10 cellular contexts compared by ENCODE assay signal in genomic region chr7:87318741-87319140, GRCh38. TPM values are rescaled to one million over a fixed set of nuclear protein-coding genes. Genes with fewer than 3 reads are reported as not detected.
DNase-seq lines count a peak whose midpoint lies in the region; ATAC-seq and TF ChIP-seq lines count a peak whose summit lies in the region.
"Had no signal": no experiment of that assay in that cellular context is flagged by ENCODE, and none has a peak within 500 bp of the region (broad histone marks: within the 10 kb centered on the region; RNA-seq: fewer than 3 reads in every experiment).

No MANE protein-coding gene starts in this region.

- H3K9me3 ChIP-seq in MM.1S (replicated peaks; ENCODE audit: insufficient read depth, low read length) (no peaks in the 10 kb centered on the region), sigmoid colon (peaks cover 0 to 3% (median 0%) of the 10 kb centered on the region in 4 donors), uterus (no peaks in the 10 kb centered on the region)

- H3K27ac ChIP-seq in MM.1S (ENCODE audit: low read length) (peak overlapping the region; percentile 81; the same call in 1 of the 2 replicates), sigmoid colon (no peak overlapping the region), uterus (no peak overlapping the region)
- H3K27ac ChIP-seq: stomach had no signal

- peak in 1 of 2 donors; percentile 10 for ATAC-seq in naive thymus-derived CD8-positive, alpha-beta T cell
- ATAC-seq in GM18520 (IDR thresholded peaks at IDR 0.05; ENCODE audit: unreplicated experiment): no peak

- POLR2A ChIA-PET in naive thymus-derived CD8-positive, alpha-beta T cell (lab: Charles Lee): no interaction called here

- peak overlapping the region; percentile 48 to 76 (median 66) for H3K4me3 Mint-ChIP-seq in naive thymus-derived CD8-positive, alpha-beta T cell

- H3K27me3 ChIP-seq in MM.1S (replicated peaks; ENCODE audit: insufficient read depth, low read length) (no peaks in the 10 kb centered on the region), sigmoid colon (no peaks in the 10 kb centered on the region), uterus (no peaks in the 10 kb centered on the region)
- H3K27me3 ChIP-seq: stomach had no signal

- peak overlapping the region; percentile 95; the same call in 1 of the 2 replicates for H3K4me2 ChIP-seq in MM.1S (ENCODE audit: low read depth, low read length)

- H3K36me3 Mint-ChIP-seq in naive thymus-derived CD8-positive, alpha-beta T cell: peaks cover 0 to 13% (median 5%) of the 10 kb centered on the region in 3 donors

- no peaks in the 10 kb centered on the region for H4K20me1 ChIP-seq in MM.1S (ENCODE audit: insufficient read depth, low read length)

- H3K9me3 Mint-ChIP-seq in naive thymus-derived CD8-positive, alpha-beta T cell: peaks cover 0 to 6% (median 0%) of the 10 kb centered on the region in 9 donors

- peaks cover 6% of the 10 kb centered on the region; the same call in 1 of the 2 replicates for H3F3A ChIP-seq in MM.1S (ENCODE audit: insufficient read depth, low read length)

- H3K9me2 ChIP-seq in MM.1S (replicated peaks; ENCODE audit: insufficient read depth, low read length): no peaks in the 10 kb centered on the region

- DNase-seq in Daoy (ENCODE audit: low read depth) (peak; percentile 9), MM.1S (peak; percentile 15), sigmoid colon (no peak), uterus (no peak)
- DNase-seq in naive thymus-derived CD8-positive, alpha-beta T cell: no peak
- DNase-seq: activated naive CD4-positive, alpha-beta T cell treated with anti-CD3 and anti-CD28 coated beads, Interleukin-2, amount 50 U/mL, for 16 hours; NCI-H1930 had no signal

- 25 to 53% methylated on average over 1 of the region's 1 CpG for WGBS in sigmoid colon, 2 donors

- H3K4me3 ChIP-seq in MM.1S (ENCODE audit: low read length): peak overlapping the region; percentile 65
- 0 out of 2 replicates have a peak overlapping the region, but pooled peaks have one; percentile 14 for H3K4me3 ChIP-seq in WI38 (ENCODE audit: low read depth, low read length)
- H3K4me3 ChIP-seq in sigmoid colon: no peak overlapping the region
- no peak overlapping the region for H3K4me3 ChIP-seq in uterus

- peak; percentile 7; the same call in 1 of the 2 replicates for TF ChIP-seq CTCF in MM.1S (IDR thresholded peaks at IDR 0.05; ENCODE audit: low read length)
- TF ChIP-seq CTCF in WI38 (IDR thresholded peaks at IDR 0.05; ENCODE audit: low read depth, low read length): no peak
- no peak for TF ChIP-seq CTCF in sigmoid colon (IDR thresholded peaks at IDR 0.05)
- TF ChIP-seq CTCF in uterus (IDR thresholded peaks at IDR 0.05): no peak

- peak overlapping the region; percentile 65; the same call in 1 of the 2 replicates for H3K9ac ChIP-seq in MM.1S (ENCODE audit: low read length)

- no peak for TF ChIP-seq POLR2A in sigmoid colon (IDR thresholded peaks at IDR 0.05)
- TF ChIP-seq POLR2A in uterus (IDR thresholded peaks at IDR 0.05): no peak

- TF ChIP-seq EP300 in sigmoid colon (IDR thresholded peaks at IDR 0.05): no peak

- H3K36me3 ChIP-seq in MM.1S (replicated peaks; ENCODE audit: insufficient read depth, low read length): no peaks in the 10 kb centered on the region
- H3K36me3 ChIP-seq in sigmoid colon: peaks cover 0 to 12% (median 0%) of the 10 kb centered on the region in 4 donors
- no peaks in the 10 kb centered on the region for H3K36me3 ChIP-seq in uterus

- peaks cover 0 to 1% (median 0%) of the 10 kb centered on the region in 5 donors for H3K27me3 Mint-ChIP-seq in naive thymus-derived CD8-positive, alpha-beta T cell

- H3K79me2 ChIP-seq in MM.1S (ENCODE audit: low read length): no peaks in the 10 kb centered on the region

- H3K4me1 Mint-ChIP-seq in naive thymus-derived CD8-positive, alpha-beta T cell: peaks cover 0 to 22% (median 3%) of the 10 kb centered on the region in 4 donors

- H3K27ac Mint-ChIP-seq in naive thymus-derived CD8-positive, alpha-beta T cell: peak overlapping the region in 8 of 10 donors; percentile 31 to 92 (median 82)

- peaks cover 34% of the 10 kb centered on the region for H3K4me1 ChIP-seq in MM.1S (ENCODE audit: low read length)
- H3K4me1 ChIP-seq in sigmoid colon: no peaks in the 10 kb centered on the region
- no peaks in the 10 kb centered on the region for H3K4me1 ChIP-seq in uterus

- intact Hi-C loops in sigmoid colon (cut with DNase I): no loop called here
- intact Hi-C loops in uterus (cut with DNase I; ENCODE audit: low total_unique reads): no loop called here

- H2AFZ ChIP-seq in MM.1S (ENCODE audit: low read length): peak overlapping the region; percentile 92

RNA-seq across cellular contexts. Expression of gene CROT, which starts 26.7 kb away (rescaled TPM):
- 8.7 and 10.2 TPM in 2 replicates for total RNA-seq in Daoy (2014; rRNA removed; shearing (Covaris generic))
- total RNA-seq in naive thymus-derived CD8-positive, alpha-beta T cell: 10 to 100 TPM; 14.8 to 16.9 TPM
- 1 to 10 TPM; 3.2 to 5.3 (median 4.4) TPM for polyA plus RNA-seq in naive thymus-derived CD8-positive, alpha-beta T cell
- 10 to 100 TPM; 12.9 to 15.6 (median 14.0) TPM for total RNA-seq in sigmoid colon
- polyA plus RNA-seq in sigmoid colon: 10 to 100 TPM; 11.9 to 15.5 (median 13.8) TPM
- total RNA-seq in uterus: 10 to 100 TPM in 2 of 4 donors, 1 to 10 TPM in 2; 4.1 to 43.0 (median 14.0) TPM

Comparison
In these comparisons a context has a peak if more than half of its experiments do, and no peak if none do; other contexts are left out.
1. DNase-seq: peak in Daoy (single experiment) and MM.1S (single experiment); none in naive thymus-derived CD8-positive, alpha-beta T cell (0 of 10), sigmoid colon (single experiment) and uterus (0 of 2).
2. H3K4me3 ChIP-seq: peak in MM.1S (single experiment) and WI38 (single experiment); none in sigmoid colon (0 of 4) and uterus (0 of 2).